ENCODE assay signal across 8 cellular contexts in the genomic region with DNA sequence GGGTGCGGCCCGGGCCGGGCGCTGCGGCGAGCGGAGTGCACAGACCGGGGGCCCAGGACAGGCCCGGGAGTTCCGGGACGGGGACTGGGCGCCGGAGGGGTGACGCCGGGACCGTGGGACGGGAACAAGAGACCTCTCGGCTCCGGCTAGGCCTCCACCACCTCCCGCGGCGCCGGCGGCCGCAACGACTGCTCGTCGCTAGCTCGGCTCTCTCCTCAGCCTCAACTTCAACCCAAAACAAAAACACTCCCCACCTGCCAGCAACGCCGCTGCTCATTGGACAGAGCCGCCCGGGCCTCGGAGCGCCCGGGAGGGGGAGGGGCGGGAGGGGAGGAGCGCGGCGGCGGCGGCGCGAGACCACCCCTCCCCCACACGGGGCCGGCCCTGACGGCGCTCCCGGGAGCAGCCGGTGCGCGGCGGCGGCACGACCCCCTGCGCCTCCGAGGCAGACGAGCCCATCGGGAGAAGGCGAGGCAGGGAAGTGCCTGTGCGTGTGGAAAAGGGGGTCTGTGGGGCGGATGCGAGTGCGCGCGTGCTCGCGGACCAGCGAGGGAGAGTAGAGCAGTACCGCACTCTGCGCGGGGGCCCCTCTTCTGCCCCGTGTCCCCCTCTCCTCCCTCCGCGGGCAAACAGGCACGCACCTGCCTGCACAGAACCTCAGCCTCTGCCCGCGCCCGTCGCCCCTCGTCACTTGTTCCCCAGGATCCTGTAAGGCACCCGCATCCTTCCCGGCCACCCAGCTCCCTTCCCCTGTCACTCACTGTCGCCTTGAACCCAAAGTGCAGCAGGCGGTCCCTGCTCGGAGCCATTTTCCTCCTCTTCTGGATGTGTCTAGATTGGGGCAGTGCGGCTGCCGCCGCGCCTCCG. TPM values are rescaled to one million over a fixed set of nuclear protein-coding genes. Genes with fewer than 3 reads are reported as not detected.
DNase-seq lines count a peak whose midpoint lies in the region; ATAC-seq and TF ChIP-seq lines count a peak whose summit lies in the region.

A gene with protein sequence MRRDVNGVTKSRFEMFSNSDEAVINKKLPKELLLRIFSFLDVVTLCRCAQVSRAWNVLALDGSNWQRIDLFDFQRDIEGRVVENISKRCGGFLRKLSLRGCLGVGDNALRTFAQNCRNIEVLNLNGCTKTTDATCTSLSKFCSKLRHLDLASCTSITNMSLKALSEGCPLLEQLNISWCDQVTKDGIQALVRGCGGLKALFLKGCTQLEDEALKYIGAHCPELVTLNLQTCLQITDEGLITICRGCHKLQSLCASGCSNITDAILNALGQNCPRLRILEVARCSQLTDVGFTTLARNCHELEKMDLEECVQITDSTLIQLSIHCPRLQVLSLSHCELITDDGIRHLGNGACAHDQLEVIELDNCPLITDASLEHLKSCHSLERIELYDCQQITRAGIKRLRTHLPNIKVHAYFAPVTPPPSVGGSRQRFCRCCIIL (minus strand): TSS at position 215 of the 867 bp plus-strand sequence. CDS start 224 bp downstream, outside the sequence.

- DNase-seq in GDM1 (lab: John Stamatoyannopoulos, UW) (peak; percentile 78), NAMALWA (ENCODE audit: low spot score) (peak; percentile 94), SK-N-MC (ENCODE audit: low read depth, low spot score) (peak; percentile 32)
- DNase-seq in activated naive CD4-positive, alpha-beta T cell treated with anti-CD3 and anti-CD28 coated beads for 36 hours = peak; percentile 96

- WGBS in gastroesophageal sphincter (ENCODE audit: low coverage in 1 of 2), 2 donors = 0% methylated on average over 8 of the region's 91 CpGs; no CpG with 5 or more reads in 1 of the 2 donors

- peaks cover 6% of the 10 kb centered on the region for H3K36me3 Mint-ChIP-seq in activated naive CD4-positive, alpha-beta T cell treated with anti-CD3 and anti-CD28 coated beads for 36 hours (ENCODE audit: low read depth)

- no peaks in the 10 kb centered on the region for H3K9me3 Mint-ChIP-seq in activated naive CD4-positive, alpha-beta T cell treated with anti-CD3 and anti-CD28 coated beads for 36 hours

- H3K36me3 ChIP-seq in HEK293 (ENCODE audit: control insufficient read depth in 2 of 2, insufficient read depth in 1 of 2, low read length in 2 of 2) (peaks cover 3 to 17% of the 10 kb centered on the region in 2 experiments), SK-N-MC (ENCODE audit: insufficient read depth, low read length) (no peaks in the 10 kb centered on the region; the same call in 1 of the 2 replicates), gastroesophageal sphincter (peaks cover 0 to 16% of the 10 kb centered on the region in 2 donors), neutrophil (no peaks in the 10 kb centered on the region), subcutaneous abdominal adipose tissue (ENCODE audit: control insufficient read depth in 5 of 5, insufficient read depth in 5 of 5, low read length in 5 of 5) (peaks cover 0 to 10% (median 4%) of the 10 kb centered on the region in 5 donors)

- peak; percentile 37; the same call in 1 of the 2 replicates for TF ChIP-seq CTCF in HEK293 (tag by site-specific recombination; IDR thresholded peaks at IDR 0.05)
- TF ChIP-seq CTCF in gastroesophageal sphincter (IDR thresholded peaks at IDR 0.05) = peak in 2 of 4 experiments; percentile 6 to 28
- peak; percentile 47 for TF ChIP-seq CTCF in neutrophil (IDR thresholded peaks at IDR 0.05)

- H3K9ac ChIP-seq in SK-N-MC (ENCODE audit: insufficient read length) (peak within 1 kb of the TSS; percentile 89), subcutaneous abdominal adipose tissue (ENCODE audit: low read length in 5 of 5) (peak within 1 kb of the TSS; percentile 69 to 94 (median 83))

- H3K27me3 ChIP-seq in gastroesophageal sphincter (no peaks in the 10 kb centered on the region), neutrophil (no peaks in the 10 kb centered on the region), subcutaneous abdominal adipose tissue (ENCODE audit: control insufficient read depth in 5 of 5, insufficient read depth in 4 of 5, low read length in 5 of 5) (no peaks in the 10 kb centered on the region)

- H3K4me3 Mint-ChIP-seq in activated naive CD4-positive, alpha-beta T cell treated with anti-CD3 and anti-CD28 coated beads for 36 hours = peak within 1 kb of the TSS; percentile 91

- H3K4me3 ChIP-seq in HEK293 (ENCODE audit: low read depth, low read length) = peak within 1 kb of the TSS; percentile 99
- H3K4me3 ChIP-seq in SK-N-MC = peak within 1 kb of the TSS; percentile 83
- peak within 1 kb of the TSS; percentile 82 to 100 for H3K4me3 ChIP-seq in gastroesophageal sphincter
- peak within 1 kb of the TSS; percentile 96 for H3K4me3 ChIP-seq in neutrophil (ENCODE audit: low read depth in 1 of 2, low read length in 1 of 2)
- H3K4me3 ChIP-seq in subcutaneous abdominal adipose tissue (ENCODE audit: low read depth in 1 of 5, low read length in 5 of 5) = peak within 1 kb of the TSS; percentile 88 to 99 (median 96)

- H3K27ac ChIP-seq in HEK293 (ENCODE audit: extremely low read depth, low read depth, low read length) (peak within 1 kb of the TSS; percentile 93), SK-N-MC (no peak within 1 kb of the TSS), gastroesophageal sphincter (peak within 1 kb of the TSS; percentile 83 to 96 (median 90)), neutrophil (peak within 1 kb of the TSS; percentile 86), subcutaneous abdominal adipose tissue (ENCODE audit: low read depth, low read length) (peak within 1 kb of the TSS; percentile 86)

- no peaks in the 10 kb centered on the region for H3K27me3 Mint-ChIP-seq in activated naive CD4-positive, alpha-beta T cell treated with anti-CD3 and anti-CD28 coated beads for 36 hours (ENCODE audit: low read depth)

- peaks cover 17% of the 10 kb centered on the region; the same call in 1 of the 2 replicates for H3K4me1 ChIP-seq in HEK293 (ENCODE audit: control insufficient read depth, insufficient read depth, low read length)
- H3K4me1 ChIP-seq in gastroesophageal sphincter = peaks cover 0 to 33% (median 15%) of the 10 kb centered on the region in 3 donors
- H3K4me1 ChIP-seq in neutrophil (ENCODE audit: control insufficient read depth in 1 of 2, insufficient read depth in 1 of 2, low read depth in 1 of 2, low read length in 1 of 2) = peaks cover 16 to 18% of the 10 kb centered on the region in 2 experiments
- peaks cover 0 to 26% (median 17%) of the 10 kb centered on the region in 5 donors for H3K4me1 ChIP-seq in subcutaneous abdominal adipose tissue (ENCODE audit: control insufficient read depth in 5 of 5, insufficient read depth in 5 of 5, low read length in 5 of 5)

- intact Hi-C loops in activated naive CD4-positive, alpha-beta T cell treated with anti-CD3 and anti-CD28 coated beads for 36 hours (cut with micrococcal nuclease) = loop anchor here (1.0 to 10.0 kb wide), 8 partner anchors 60 to 701 kb away; partner anchors contain the start of genes CDK12, LASP1, LRRC3C and ORMDL3

- peak within 1 kb of the TSS; percentile 90 for H3K27ac Mint-ChIP-seq in activated naive CD4-positive, alpha-beta T cell treated with anti-CD3 and anti-CD28 coated beads for 36 hours

- ATAC-seq in gastroesophageal sphincter = peak; percentile 95

- peak; percentile 88 for TF ChIP-seq POLR2A in gastroesophageal sphincter (IDR thresholded peaks at IDR 0.05)

- no peak for TF ChIP-seq EP300 in gastroesophageal sphincter (IDR thresholded peaks at IDR 0.05)

- peaks cover 61% of the 10 kb centered on the region for H3K4me1 Mint-ChIP-seq in activated naive CD4-positive, alpha-beta T cell treated with anti-CD3 and anti-CD28 coated beads for 36 hours (ENCODE audit: low read depth)

- CTCF ChIA-PET in HEK293 (lab: Yijun Ruan, JAX) = interaction anchor here (0.5 to 1.9 kb wide), 7 partner anchors 13 to 737 kb away, joined by 3 to 5 read pairs (median 3); no protein-coding TSS in a partner anchor
- CTCF ChIA-PET in activated naive CD4-positive, alpha-beta T cell treated with anti-CD3 and anti-CD28 coated beads for 36 hours (lab: Charles Lee) = no interaction called here

- POLR2A ChIA-PET in HEK293 (lab: Yijun Ruan, JAX) = interaction anchor here (0.5 to 3.7 kb wide), 17 partner anchors 8 to 202 kb away, joined by 3 to 20 read pairs (median 4); partner anchors contain the start of genes CDK12, MED1 and RPL19

- H3K9me3 ChIP-seq in HEK293 (ENCODE audit: control insufficient read depth, insufficient read depth, low read depth, low read length) (no peaks in the 10 kb centered on the region), SK-N-MC (ENCODE audit: low read depth, low read length) (no peaks in the 10 kb centered on the region), gastroesophageal sphincter (no peaks in the 10 kb centered on the region), neutrophil (no peaks in the 10 kb centered on the region), subcutaneous abdominal adipose tissue (ENCODE audit: control insufficient read depth in 5 of 5, low read length in 5 of 5) (no peaks in the 10 kb centered on the region)

TF ChIP-seq in HEK293, 187 proteins besides CTCF, POLR2A, EP300 and RAD21 (continues in another document):
- TF ChIP-seq ZNF19 (tag by site-specific recombination; IDR thresholded peaks at IDR 0.05; ENCODE audit: low read depth) = no peak
- no peak for TF ChIP-seq ZNF747 (tag by site-specific recombination; IDR thresholded peaks at IDR 0.05)
- TF ChIP-seq ZNF544 (tag by site-specific recombination; IDR thresholded peaks at IDR 0.05) = no peak
- peak; percentile 96 for TF ChIP-seq ZBTB7A (tag by site-specific recombination; IDR thresholded peaks at IDR 0.05; ENCODE audit: low read depth)
- TF ChIP-seq, protein P1, sequence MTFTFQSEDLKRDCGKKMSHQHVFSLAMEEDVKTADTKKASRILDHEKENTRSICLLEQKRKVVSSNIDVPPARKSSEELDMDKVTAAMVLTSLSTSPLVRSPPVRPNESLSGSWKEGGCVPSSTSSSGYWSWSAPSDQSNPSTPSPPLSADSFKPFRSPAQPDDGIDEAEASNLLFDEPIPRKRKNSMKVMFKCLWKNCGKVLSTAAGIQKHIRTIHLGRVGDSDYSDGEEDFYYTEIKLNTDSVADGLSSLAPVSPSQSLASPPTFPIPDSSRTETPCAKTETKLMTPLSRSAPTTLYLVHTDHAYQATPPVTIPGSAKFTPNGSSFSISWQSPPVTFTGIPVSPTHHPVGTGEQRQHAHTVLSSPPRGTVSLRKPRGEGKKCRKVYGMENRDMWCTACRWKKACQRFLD (tag by site-specific recombination; IDR thresholded peaks at IDR 0.05) = no peak
- TF ChIP-seq ZNF624 (tag by site-specific recombination; IDR thresholded peaks at IDR 0.05) = no peak
- TF ChIP-seq KLF7 (tag by site-specific recombination; IDR thresholded peaks at IDR 0.05; ENCODE audit: borderline replicate concordance) = peak; percentile 41; the same call in 1 of the 2 replicates
- no peak for TF ChIP-seq ZNF529 (tag by site-specific recombination; IDR thresholded peaks at IDR 0.05; ENCODE audit: insufficient replicate concordance)
- peak; percentile 77; the same call in 1 of the 2 replicates for TF ChIP-seq KLF8 (tag by site-specific recombination; IDR thresholded peaks at IDR 0.05)
- no peak for TF ChIP-seq HOXC10 (CRISPR knock-in tag; IDR thresholded peaks at IDR 0.05)

RNA-seq across cellular contexts. Expression of the gene that starts here (rescaled TPM):
- 10 to 100 TPM; 14.2 to 15.4 TPM for total RNA-seq in activated naive CD4-positive, alpha-beta T cell treated with anti-CD3 and anti-CD28 coated beads for 36 hours
- total RNA-seq in gastroesophageal sphincter = 10 to 100 TPM; 16.8 to 25.9 (median 21.5) TPM

Comparison
In these comparisons a context has a peak if more than half of its experiments do, and no peak if none do; other contexts are left out.
1. DNase-seq: peak in every context shown above with its lines; median percentile 96 in activated naive CD4-positive, alpha-beta T cell treated with anti-CD3 and anti-CD28 coated beads for 36 hours; 94 in NAMALWA; 78 in GDM1; 32 in SK-N-MC.